32 cellular contexts compared by ENCODE assay signal in genomic region chr1:240591552-240591951, GRCh38. TPM values are rescaled to one million over a fixed set of nuclear protein-coding genes. Genes with fewer than 3 reads are reported as not detected.
"Had no signal": no experiment of that assay in that cellular context is flagged by ENCODE, and none has a peak within 500 bp of the region (broad histone marks: within the 10 kb centered on the region; RNA-seq: fewer than 3 reads in every experiment).

No MANE protein-coding gene starts in this region.

- ATAC-seq: natural killer cell; psoas muscle; right cardiac atrium; sciatic nerve; stimulated activated memory B cell treated with anti-CD40 and anti-IgM and Interleukin-4, amounts not matched to agents 10 μg/mL and 1 μg/mL and 100 μg/mL, for 72 hours; stimulated activated naive CD8-positive, alpha-beta T cell treated with anti-CD3 and anti-CD28 coated beads, Interleukin-15, amount 100 ng/mL, for 72 hours; stimulated activated naive CD8-positive, alpha-beta T cell treated with anti-CD3 and anti-CD28 coated beads, Interleukin-15, Interleukin-2, amounts not matched to agents 100 U/mL and 50 U/mL, for 24 hours; upper lobe of right lung had no signal

- H3K36me3 Mint-ChIP-seq: natural killer cell; neural progenitor cell; stimulated activated memory B cell treated with anti-CD40 and anti-IgM and Interleukin-4, amounts not matched to agents 10 μg/mL and 1 μg/mL and 100 μg/mL, for 72 hours had no signal

- H3K9me3 ChIP-seq: ovary, psoas muscle, spleen, suprapubic skin, testis, tibial artery, transverse colon, upper lobe of right lung, uterus had no signal

- H3K27me3 ChIP-seq: neural progenitor cell, ovary, spleen, suprapubic skin, testis, tibial artery, transverse colon, upper lobe of right lung, uterus had no signal

- H3K4me3 Mint-ChIP-seq: natural killer cell; nephron; neural progenitor cell; stimulated activated memory B cell treated with anti-CD40 and anti-IgM and Interleukin-4, amounts not matched to agents 10 μg/mL and 1 μg/mL and 100 μg/mL, for 72 hours; stimulated activated naive CD8-positive, alpha-beta T cell treated with anti-CD3 and anti-CD28 coated beads, Interleukin-15, amount 100 ng/mL, for 72 hours; type B pancreatic cell had no signal

- H3K4me1 ChIP-seq: neural progenitor cell, psoas muscle, spleen, suprapubic skin, testis, tibial artery, upper lobe of right lung, uterus had no signal

- H3K4me1 Mint-ChIP-seq: stimulated activated memory B cell treated with anti-CD40 and anti-IgM and Interleukin-4, amounts not matched to agents 10 μg/mL and 1 μg/mL and 100 μg/mL, for 72 hours; stimulated activated naive CD8-positive, alpha-beta T cell treated with anti-CD3 and anti-CD28 coated beads, Interleukin-15, amount 100 ng/mL, for 72 hours had no signal

- H3K27me3 Mint-ChIP-seq: stimulated activated naive CD8-positive, alpha-beta T cell treated with anti-CD3 and anti-CD28 coated beads, Interleukin-15, amount 100 ng/mL, for 72 hours; type B pancreatic cell had no signal

- H3K36me3 ChIP-seq: neural progenitor cell, ovary, spleen, suprapubic skin, tibial artery, transverse colon, upper lobe of right lung, uterus had no signal

- DNase-seq: natural killer cell; occipital lobe; ovary; posterior cingulate gyrus; psoas muscle; right cardiac atrium; spleen; stimulated activated CD4-positive, alpha-beta T cell treated with anti-CD3 and anti-CD28 coated beads, Interleukin-12 subunit alpha, Interleukin-12 subunit beta, amount 100 ng/mL, for 4 hours; stimulated activated CD4-positive, alpha-beta T cell treated with anti-CD3 and anti-CD28 coated beads, Interleukin-1b, Interleukin-23, amount 100 ng/mL, for 48 hours; stimulated activated CD4-positive, alpha-beta T cell treated with anti-CD3 and anti-CD28 coated beads, Interleukin-4, amount 100 ng/mL, for 1 hour; stimulated activated CD4-positive, alpha-beta T cell treated with anti-CD3 and anti-CD28 coated beads, Interleukin-4, amount 100 ng/mL, for 4 hours; stimulated activated CD8-positive, alpha-beta memory T cell treated with anti-CD3 and anti-CD28 coated beads, Interleukin-4, amount 100 ng/mL, for 48 hours; stimulated activated naive CD4-positive, alpha-beta T cell; stimulated activated naive CD8-positive, alpha-beta T cell treated with anti-CD3 and anti-CD28 coated beads, Interleukin-15, amount 100 ng/mL, for 72 hours; stimulated activated naive CD8-positive, alpha-beta T cell treated with anti-CD3 and anti-CD28 coated beads, Interleukin-15, Interleukin-2, amounts not matched to agents 100 U/mL and 50 U/mL, for 24 hours; substantia nigra; testis; tibial artery; transverse colon; upper lobe of right lung; uterus had no signal

- H3K27ac ChIP-seq: neural progenitor cell, ovary, parathyroid adenoma, psoas muscle, skin epidermis, spleen, suprapubic skin, testis, tibial artery, transverse colon, upper lobe of right lung, uterus had no signal

- H3K27ac Mint-ChIP-seq: natural killer cell; nephron; neural progenitor cell; progenitor cell of endocrine pancreas; stimulated activated memory B cell treated with anti-CD40 and anti-IgM and Interleukin-4, amounts not matched to agents 10 μg/mL and 1 μg/mL and 100 μg/mL, for 72 hours; stimulated activated naive CD8-positive, alpha-beta T cell treated with anti-CD3 and anti-CD28 coated beads, Interleukin-15, amount 100 ng/mL, for 72 hours; type B pancreatic cell had no signal

- H3K4me3 ChIP-seq: neural progenitor cell, ovary, psoas muscle, skin epidermis, smooth muscle cell, spleen, suprapubic skin, testis, tibial artery, transverse colon, upper lobe of right lung, uterus had no signal

RNA-seq across cellular contexts. Expression of gene GREM2, which starts 20.4 kb away (rescaled TPM):
- total RNA-seq: renal cortical epithelial cell had no signal
